ENCODE assay signal across 11 cellular contexts in genomic region chr14:23877538-23878180, GRCh38.
A peak's percentile ranks its signal among the peaks of the same experiment; 100 is the strongest.
DNase-seq lines count a peak whose midpoint lies in the region; ATAC-seq, FAIRE-seq and TF ChIP-seq lines count a peak whose summit lies in the region.
"Had no signal": no experiment of that assay in that cellular context is flagged by ENCODE, and none has a peak within 500 bp of the region (broad histone marks: within the 10 kb centered on the region; RNA-seq: fewer than 3 reads in every experiment).

No MANE protein-coding gene starts in this region.

- no peaks in the 10 kb centered on the region for H4K20me1 ChIP-seq in GM12878 (ENCODE audit: control insufficient read depth, insufficient read depth)

- intact Hi-C loops in GM12878 (cut with micrococcal nuclease; ENCODE audit: unreplicated experiment), result no loop called here

- POLR2A ChIA-PET in GM12878 (lab: Charles Lee), result no interaction called here

- no peaks in the 10 kb centered on the region for H3K9me3 ChIP-seq in GM12878 (replicated peaks; ENCODE audit: control insufficient read depth, insufficient read depth, low read length)
- H3K9me3 ChIP-seq: ascending aorta, upper lobe of right lung had no signal

- peak; percentile 47 for DNase-seq in activated CD4-positive, alpha-beta T cell treated with anti-CD3 and anti-CD28 coated beads for 48 hours
- no peak for DNase-seq in activated CD4-positive, alpha-beta T cell treated with anti-CD3 and anti-CD28 coated beads for 1 hour
- DNase-seq in GM12878 (ENCODE audit: low read depth, low spot score), result peak; percentile 5
- DNase-seq in hepatic stellate cell (ENCODE audit: low spot score), result no peak
- DNase-seq: DMS153, upper lobe of right lung had no signal

- no peak for FAIRE-seq in GM12878 (lab: Jason Lieb, UNC)

- no peaks in the 10 kb centered on the region for H3K36me3 ChIP-seq in GM12878 (ENCODE audit: control insufficient read depth in 2 of 2, insufficient read depth in 2 of 2, low read length in 1 of 2)
- H3K36me3 ChIP-seq: ascending aorta, upper lobe of right lung had no signal

- 0 out of 2 replicates have a peak overlapping the region, but pooled peaks have one; percentile 15 for H3K27ac ChIP-seq in GM12878 (ENCODE audit: control insufficient read depth, insufficient read depth)
- H3K27ac ChIP-seq: ascending aorta, upper lobe of right lung had no signal

- TF ChIP-seq RAD21 in GM12878 (IDR thresholded peaks at IDR 0.05; ENCODE audit: insufficient read depth, low read depth, low read length), result no peak

- no peaks in the 10 kb centered on the region for H3K27me3 ChIP-seq in GM12878 (replicated peaks in 1 of 2; ENCODE audit: control insufficient read depth in 2 of 2, insufficient read depth in 2 of 2, low read length in 1 of 2)
- H3K27me3 ChIP-seq: ascending aorta had no signal

- no peaks in the 10 kb centered on the region for H3K79me2 ChIP-seq in GM12878 (ENCODE audit: control insufficient read depth, insufficient read depth, low read length)

- SMC1A ChIA-PET in GM12878 (lab: Charles Lee; ENCODE audit: uncharacterized antibody, unreplicated experiment), result interaction anchor here (1.7 kb wide), 1 partner anchor 10 kb away, joined by 4 read pairs; no protein-coding TSS in a partner anchor

- H3K4me1 ChIP-seq in GM12878 (ENCODE audit: control insufficient read depth, insufficient read depth, low read length), result no peaks in the 10 kb centered on the region
- H3K4me1 ChIP-seq: ascending aorta, upper lobe of right lung had no signal

- RAD21 ChIA-PET in GM12878 (lab: Charles Lee; ENCODE audit: unreplicated experiment), result interaction anchor here (1.5 kb wide), 1 partner anchor 56 kb away, joined by 3 read pairs; no protein-coding TSS in a partner anchor

- H3K4me3 ChIP-seq in GM12878, result no peak overlapping the region
- H3K4me3 ChIP-seq: ascending aorta, upper lobe of right lung had no signal

- H2AFZ ChIP-seq in GM12878 (ENCODE audit: control insufficient read depth, low read depth, low read length), result no peak overlapping the region

- CTCF ChIA-PET in GM12878 (lab: Yijun Ruan, JAX), result interaction anchor here (1.1 kb wide), 1 partner anchor 289 kb away, joined by 3 read pairs; no protein-coding TSS in a partner anchor

- no peak overlapping the region for H3K9ac ChIP-seq in GM12878 (ENCODE audit: control insufficient read depth, insufficient read depth, low read length)

- peak; percentile 55 for ATAC-seq in GM19372 (IDR thresholded peaks at IDR 0.05; ENCODE audit: low read depth, unreplicated experiment)
- ATAC-seq in HG02938 (IDR thresholded peaks at IDR 0.05; ENCODE audit: unreplicated experiment), result peak; percentile 72
- peak; percentile 89 for ATAC-seq in GM12878
- ATAC-seq in GM21381 (IDR thresholded peaks at IDR 0.05; ENCODE audit: unreplicated experiment), result no peak
- ATAC-seq in HG03196 (IDR thresholded peaks at IDR 0.05; ENCODE audit: unreplicated experiment), result no peak
- ATAC-seq: upper lobe of right lung had no signal

- in situ Hi-C loops in GM12878 (cut with MboI), result no loop called here

- H3K4me2 ChIP-seq in GM12878 (ENCODE audit: control insufficient read depth, insufficient read depth), result peak overlapping the region; percentile 28

- WGBS in GM12878 (ENCODE audit: insufficient coverage, insufficient replicate concordance, low lambda C conversion rate, missing lambda C conversion rate), result 9% methylated on average over 4 of the region's 4 CpGs

- no TSS peak for BruUV-seq in GM12878 (replicated peaks; lab: Mats Ljungman, UMichigan)

- no peak for TF ChIP-seq CTCF in GM12878 (IDR thresholded peaks at IDR 0.05 in 2 of 3, conservative IDR thresholded peaks at IDR 0.05 in 1 of 3; ENCODE audit: control insufficient read depth in 2 of 3, extremely low read depth in 1 of 3, insufficient read depth in 1 of 3, low read depth in 3 of 3, low read length in 3 of 3)

- TF ChIP-seq POLR2A in GM12878 (IDR thresholded peaks at IDR 0.05; ENCODE audit: low read depth, low read length), result no peak

- no peak for TF ChIP-seq EP300 in GM12878 (IDR thresholded peaks at IDR 0.05; ENCODE audit: borderline replicate concordance in 1 of 2, control insufficient read depth in 1 of 2, low read depth in 2 of 2, low read length in 2 of 2)

TF ChIP-seq in GM12878, 131 proteins besides CTCF, POLR2A, EP300 and RAD21:
- TF ChIP-seq RUNX3 (IDR thresholded peaks at IDR 0.05; ENCODE audit: low read length), result no peak; the same call in none of the 2 replicates
- TF ChIP-seq FOXM1 (IDR thresholded peaks at IDR 0.05; ENCODE audit: low read depth, low read length), result peak; percentile 38; the same call in 1 of the 2 replicates
- TF ChIP-seq PAX8 (IDR thresholded peaks at IDR 0.05), result no peak
- peak; percentile 90 for TF ChIP-seq JUNB (IDR thresholded peaks at IDR 0.05)
- TF ChIP-seq BCL11A (IDR thresholded peaks at IDR 0.05; ENCODE audit: low read depth, low read length), result peak; percentile 55; the same call in 1 of the 2 replicates
- TF ChIP-seq BCL3 (IDR thresholded peaks at IDR 0.05; ENCODE audit: borderline replicate concordance, insufficient read depth, low read depth, low read length, poor library complexity, severe bottlenecking), result no peak
- TF ChIP-seq NFIC (IDR thresholded peaks at IDR 0.05; ENCODE audit: low read depth, low read length), result peak; percentile 86
- TF ChIP-seq ATF2 (IDR thresholded peaks at IDR 0.05; ENCODE audit: low read length), result peak; percentile 68
- no peak for TF ChIP-seq RFX5 (IDR thresholded peaks at IDR 0.05; ENCODE audit: low read depth, low read length)
- peak; percentile 52; the same call in 1 of the 2 replicates for TF ChIP-seq IRF4 (IDR thresholded peaks at IDR 0.05; ENCODE audit: low read depth, low read length)
- TF ChIP-seq ZBTB33 (IDR thresholded peaks at IDR 0.05), result no peak
- TF ChIP-seq TCF7 (IDR thresholded peaks at IDR 0.05; ENCODE audit: borderline replicate concordance), result 0 out of 2 replicates have a peak, but pooled peaks have one; percentile 0
- TF ChIP-seq WRNIP1 (IDR thresholded peaks at IDR 0.05; ENCODE audit: borderline replicate concordance, low read depth, low read length), result no peak
- TF ChIP-seq GABPA (IDR thresholded peaks at IDR 0.05; ENCODE audit: low read depth), result peak; percentile 28; the same call in 1 of the 2 replicates
- TF ChIP-seq ZBED1 (IDR thresholded peaks at IDR 0.05; ENCODE audit: borderline replicate concordance), result 0 out of 2 replicates have a peak, but pooled peaks have one; percentile 1
- no peak for TF ChIP-seq KLF5 (IDR thresholded peaks at IDR 0.05; ENCODE audit: partially characterized antibody)

Comparison
In these comparisons a context has a peak if more than half of its experiments do, and no peak if none do; other contexts are left out.
1. DNase-seq: peak in activated CD4-positive, alpha-beta T cell treated with anti-CD3 and anti-CD28 coated beads for 48 hours (single experiment) and GM12878 (single experiment); none in activated CD4-positive, alpha-beta T cell treated with anti-CD3 and anti-CD28 coated beads for 1 hour (single experiment) and hepatic stellate cell (single experiment).
2. ATAC-seq: peak in GM19372 (single experiment), HG02938 (single experiment) and GM12878 (single experiment); none in GM21381 (single experiment) and HG03196 (single experiment).